In genomic region chr22:50186789-50187523, GRCh38 we compare ENCODE assay signal across 8 cellular contexts. TPM values are rescaled to one million over a fixed set of nuclear protein-coding genes. Genes with fewer than 3 reads are reported as not detected.
DNase-seq lines count a peak whose midpoint lies in the region; TF ChIP-seq lines count a peak whose summit lies in the region.

No MANE protein-coding gene starts in this region.

- no peaks in the 10 kb centered on the region for H3K9me2 ChIP-seq in hepatocyte (replicated peaks; ENCODE audit: insufficient read depth)

- H3K9me3 Mint-ChIP-seq in activated T-helper 2 cell treated with anti-CD3 and anti-CD28 coated beads, Interferon-gamma antibody, Interleukin-2, Interleukin-4, amounts not matched to agents 10 μg/mL and 5 μg/mL and 100 μg/mL, durations not matched to agents 14 hours and 24 hours and 36 hours, result no peaks in the 10 kb centered on the region

- no peak for TF ChIP-seq CTCF in hepatocyte (IDR thresholded peaks at IDR 0.05; ENCODE audit: poor library complexity)
- no peak for TF ChIP-seq CTCF in spleen (IDR thresholded peaks at IDR 0.05 in 8 of 11, conservative IDR thresholded peaks at IDR 0.05 in 3 of 11)
- TF ChIP-seq CTCF in GM10248 (IDR thresholded peaks at IDR 0.05; ENCODE audit: control extremely low read depth, extremely low read depth, low read depth, missing control alignments), result no peak

- peaks cover 19% of the 10 kb centered on the region for H3K36me3 Mint-ChIP-seq in activated T-helper 2 cell treated with anti-CD3 and anti-CD28 coated beads, Interferon-gamma antibody, Interleukin-2, Interleukin-4, amounts not matched to agents 10 μg/mL and 5 μg/mL and 100 μg/mL, durations not matched to agents 14 hours and 24 hours and 36 hours (ENCODE audit: low read depth)

- H3K27ac ChIP-seq in hepatocyte (peak overlapping the region; percentile 1), spleen (peak overlapping the region; percentile 39 to 99 (median 85))

- peak overlapping the region; percentile 91 for H3K27ac Mint-ChIP-seq in activated T-helper 2 cell treated with anti-CD3 and anti-CD28 coated beads, Interferon-gamma antibody, Interleukin-2, Interleukin-4, amounts not matched to agents 10 μg/mL and 5 μg/mL and 100 μg/mL, durations not matched to agents 14 hours and 24 hours and 36 hours

- no peak for TF ChIP-seq POLR2A in spleen (IDR thresholded peaks at IDR 0.05)

- H3K36me3 ChIP-seq in hepatocyte (replicated peaks; ENCODE audit: insufficient read depth, low read depth) (no peaks in the 10 kb centered on the region), spleen (no peaks in the 10 kb centered on the region)

- peaks cover 48% of the 10 kb centered on the region for H3K79me2 ChIP-seq in hepatocyte

- POLR2A ChIA-PET in GM10248 (lab: Yijun Ruan, JAX), result no interaction called here

- no peaks in the 10 kb centered on the region for H4K20me1 ChIP-seq in hepatocyte (ENCODE audit: insufficient read depth, poor library complexity, severe bottlenecking)

- H3K27me3 Mint-ChIP-seq in activated T-helper 2 cell treated with anti-CD3 and anti-CD28 coated beads, Interferon-gamma antibody, Interleukin-2, Interleukin-4, amounts not matched to agents 10 μg/mL and 5 μg/mL and 100 μg/mL, durations not matched to agents 14 hours and 24 hours and 36 hours (ENCODE audit: low read depth), result peaks cover 2% of the 10 kb centered on the region

- H3K4me2 ChIP-seq in hepatocyte, result peak overlapping the region; percentile 99

- peak overlapping the region; percentile 83 for H3K4me3 ChIP-seq in hepatocyte
- peak overlapping the region; percentile 43 to 87 (median 56) for H3K4me3 ChIP-seq in spleen

- WGBS in hepatocyte (ENCODE audit: low lambda C conversion rate, missing lambda C conversion rate), result 54% methylated on average over 20 of the region's 23 CpGs
- WGBS in spleen, 5 donors, result 27 to 53% (median 41%) methylated on average over 12 to 23 of the region's 23 CpGs

- peaks cover 26% of the 10 kb centered on the region for H3K4me1 Mint-ChIP-seq in activated T-helper 2 cell treated with anti-CD3 and anti-CD28 coated beads, Interferon-gamma antibody, Interleukin-2, Interleukin-4, amounts not matched to agents 10 μg/mL and 5 μg/mL and 100 μg/mL, durations not matched to agents 14 hours and 24 hours and 36 hours (ENCODE audit: low read depth)

- H3K4me1 ChIP-seq in hepatocyte (ENCODE audit: insufficient read depth) (peaks cover 55% of the 10 kb centered on the region), spleen (peaks cover 51 to 86% (median 80%) of the 10 kb centered on the region in 6 donors)

- H2AFZ ChIP-seq in hepatocyte, result peak overlapping the region; percentile 62

- CTCF ChIA-PET in GM10248 (lab: Yijun Ruan, JAX), result interaction anchor here (1.0 to 1.5 kb wide), 3 partner anchors 15 to 256 kb away, joined by 3 to 4 read pairs (median 3); no protein-coding TSS in a partner anchor

- no peaks in the 10 kb centered on the region for H3K9me3 ChIP-seq in hepatocyte (ENCODE audit: low read depth)
- H3K9me3 ChIP-seq in spleen, result no peaks in the 10 kb centered on the region

- H3K4me3 Mint-ChIP-seq in activated T-helper 2 cell treated with anti-CD3 and anti-CD28 coated beads, Interferon-gamma antibody, Interleukin-2, Interleukin-4, amounts not matched to agents 10 μg/mL and 5 μg/mL and 100 μg/mL, durations not matched to agents 14 hours and 24 hours and 36 hours (ENCODE audit: low read depth), result peak overlapping the region; percentile 92

- H3K27me3 ChIP-seq in hepatocyte, result no peaks in the 10 kb centered on the region
- H3K27me3 ChIP-seq in spleen (replicated peaks in 1 of 7), result peaks cover 0 to 12% (median 0%) of the 10 kb centered on the region in 7 donors

- intact Hi-C loops in activated T-helper 2 cell treated with anti-CD3 and anti-CD28 coated beads, Interferon-gamma antibody, Interleukin-2, Interleukin-4, amounts not matched to agents 10 μg/mL and 5 μg/mL and 100 μg/mL, durations not matched to agents 14 hours and 24 hours and 36 hours (cut with micrococcal nuclease), result no loop called here
- intact Hi-C loops in spleen (cut with DNase I; ENCODE audit: low total_unique reads), result no loop called here

- peak; percentile 32 for DNase-seq in activated CD4-positive, alpha-beta T cell treated with anti-CD3 and anti-CD28 coated beads for 48 hours
- no peak for DNase-seq in activated CD4-positive, alpha-beta T cell treated with anti-CD3 and anti-CD28 coated beads for 1 hour
- no peak for DNase-seq in activated T-helper 2 cell treated with anti-CD3 and anti-CD28 coated beads, Interferon-gamma antibody, Interleukin-2, Interleukin-4, amounts not matched to agents 10 μg/mL and 5 μg/mL and 100 μg/mL, durations not matched to agents 14 hours and 24 hours and 36 hours (ENCODE audit: low spot score)
- peak; percentile 52 for DNase-seq in hepatocyte (ENCODE audit: low spot score)
- DNase-seq in spleen, result peak; percentile 88
- no peak for DNase-seq in GM10248 (ENCODE audit: extremely low spot score)
- no peak for DNase-seq in medulla oblongata (ENCODE audit: extremely low spot score)
- no peak for DNase-seq in hippocampal formation (lab: John Stamatoyannopoulos, UW)

RNA-seq across cellular contexts. Expression of gene TRABD, which starts 1.2 kb away (rescaled TPM):
- 104 and 109 TPM in 2 replicates for total RNA-seq in activated T-helper 2 cell treated with anti-CD3 and anti-CD28 coated beads, Interferon-gamma antibody, Interleukin-2, Interleukin-4, amounts not matched to agents 10 μg/mL and 5 μg/mL and 100 μg/mL, durations not matched to agents 14 hours and 24 hours and 36 hours
- total RNA-seq in hepatocyte (25.4 and 25.9 TPM in 2 replicates), spleen (10 to 100 TPM; 49.8 to 66.5 (median 57.7) TPM)
- polyA plus RNA-seq in hepatocyte (62.3 and 70.5 TPM in 2 replicates), spleen (10 to 100 TPM; 43.3 to 85.8 (median 77.9) TPM)

RNA-seq across cellular contexts. Expression of gene SELENOO, which starts 13.9 kb away (rescaled TPM):
- 26.3 and 26.4 TPM in 2 replicates for total RNA-seq in activated T-helper 2 cell treated with anti-CD3 and anti-CD28 coated beads, Interferon-gamma antibody, Interleukin-2, Interleukin-4, amounts not matched to agents 10 μg/mL and 5 μg/mL and 100 μg/mL, durations not matched to agents 14 hours and 24 hours and 36 hours
- total RNA-seq in hepatocyte, result 27.3 and 31.6 TPM in 2 replicates
- polyA plus RNA-seq in hepatocyte, result 35.2 and 37.7 TPM in 2 replicates
- 10 to 100 TPM; 25.4 to 31.7 (median 29.3) TPM for total RNA-seq in spleen
- 10 to 100 TPM; 26.2 to 70.8 (median 47.0) TPM for polyA plus RNA-seq in spleen

RNA-seq across cellular contexts. Expression of gene PANX2, which starts 16.4 kb away (rescaled TPM):
- total RNA-seq in activated T-helper 2 cell treated with anti-CD3 and anti-CD28 coated beads, Interferon-gamma antibody, Interleukin-2, Interleukin-4, amounts not matched to agents 10 μg/mL and 5 μg/mL and 100 μg/mL, durations not matched to agents 14 hours and 24 hours and 36 hours, result 2.4 and 2.8 TPM in 2 replicates
- 0.60 and 2.1 TPM in 2 replicates for total RNA-seq in hepatocyte
- 0.44 and 1.2 TPM in 2 replicates for polyA plus RNA-seq in hepatocyte
- 1 to 10 TPM in 6 of 7 donors, under 1 TPM in 1; 0.39 to 4.6 (median 2.4) TPM for total RNA-seq in spleen
- under 1 TPM; 0.11 to 0.67 (median 0.24) TPM for polyA plus RNA-seq in spleen

RNA-seq across cellular contexts. Expression of gene TUBGCP6, which starts 57.9 kb away (rescaled TPM):
- total RNA-seq in activated T-helper 2 cell treated with anti-CD3 and anti-CD28 coated beads, Interferon-gamma antibody, Interleukin-2, Interleukin-4, amounts not matched to agents 10 μg/mL and 5 μg/mL and 100 μg/mL, durations not matched to agents 14 hours and 24 hours and 36 hours, result 48.8 and 49.6 TPM in 2 replicates
- 14.0 and 26.2 TPM in 2 replicates for total RNA-seq in hepatocyte
- polyA plus RNA-seq in hepatocyte, result 31.5 and 44.1 TPM in 2 replicates
- total RNA-seq in spleen, result 10 to 100 TPM; 65.2 to 98.0 (median 69.4) TPM
- polyA plus RNA-seq in spleen, result 10 to 100 TPM; 36.0 to 70.7 (median 69.2) TPM

Comparison
In these comparisons a context has a peak if more than half of its experiments do, and no peak if none do; other contexts are left out.
1. DNase-seq: peak in activated CD4-positive, alpha-beta T cell treated with anti-CD3 and anti-CD28 coated beads for 48 hours (single experiment), hepatocyte (single experiment) and spleen (single experiment); none in activated CD4-positive, alpha-beta T cell treated with anti-CD3 and anti-CD28 coated beads for 1 hour (single experiment), activated T-helper 2 cell treated with anti-CD3 and anti-CD28 coated beads, Interferon-gamma antibody, Interleukin-2, Interleukin-4, amounts not matched to agents 10 μg/mL and 5 μg/mL and 100 μg/mL, durations not matched to agents 14 hours and 24 hours and 36 hours (single experiment), GM10248 (single experiment), medulla oblongata (single experiment) and hippocampal formation (0 of 2).